1 cellular context compared by ENCODE assay signal in genomic region chr15:75158402-75158801, GRCh38.
TF ChIP-seq lines count a peak whose summit lies in the region.

No MANE protein-coding gene starts in this region.

TF ChIP-seq in H1, 55 proteins besides CTCF, POLR2A, EP300 and RAD21:
- no peak for TF ChIP-seq CHD1 (IDR thresholded peaks at IDR 0.05; ENCODE audit: low read depth, low read length)
- TF ChIP-seq SP2 (IDR thresholded peaks at IDR 0.05; ENCODE audit: low read length): no peak
- TF ChIP-seq GTF2F1 (IDR thresholded peaks at IDR 0.05; ENCODE audit: borderline replicate concordance, low read depth, low read length): no peak
- TF ChIP-seq CHD2 (IDR thresholded peaks at IDR 0.05; ENCODE audit: low read length): no peak
- no peak for TF ChIP-seq FOSL1 (IDR thresholded peaks at IDR 0.05; ENCODE audit: insufficient read depth, low read depth, low read length)
- no peak for TF ChIP-seq CEBPB (IDR thresholded peaks at IDR 0.05; ENCODE audit: low read depth, low read length)
- no peak for TF ChIP-seq RNF2 (IDR thresholded peaks at IDR 0.05; ENCODE audit: borderline replicate concordance, low read depth, low read length, missing control alignments, poor library complexity, severe bottlenecking)
- TF ChIP-seq, protein P1, sequence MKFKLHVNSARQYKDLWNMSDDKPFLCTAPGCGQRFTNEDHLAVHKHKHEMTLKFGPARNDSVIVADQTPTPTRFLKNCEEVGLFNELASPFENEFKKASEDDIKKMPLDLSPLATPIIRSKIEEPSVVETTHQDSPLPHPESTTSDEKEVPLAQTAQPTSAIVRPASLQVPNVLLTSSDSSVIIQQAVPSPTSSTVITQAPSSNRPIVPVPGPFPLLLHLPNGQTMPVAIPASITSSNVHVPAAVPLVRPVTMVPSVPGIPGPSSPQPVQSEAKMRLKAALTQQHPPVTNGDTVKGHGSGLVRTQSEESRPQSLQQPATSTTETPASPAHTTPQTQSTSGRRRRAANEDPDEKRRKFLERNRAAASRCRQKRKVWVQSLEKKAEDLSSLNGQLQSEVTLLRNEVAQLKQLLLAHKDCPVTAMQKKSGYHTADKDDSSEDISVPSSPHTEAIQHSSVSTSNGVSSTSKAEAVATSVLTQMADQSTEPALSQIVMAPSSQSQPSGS (IDR thresholded peaks at IDR 0.05; ENCODE audit: low read length): no peak
- no peak for TF ChIP-seq SUZ12 (IDR thresholded peaks at IDR 0.05; ENCODE audit: low read length)
- TF ChIP-seq EZH2 (IDR thresholded peaks at IDR 0.05; ENCODE audit: low read depth, low read length, severe bottlenecking): no peak
- TF ChIP-seq CBX8 (IDR thresholded peaks at IDR 0.05; ENCODE audit: borderline replicate concordance, low read depth, low read length): no peak
- TF ChIP-seq TAF7 (optimal IDR thresholded peaks at IDR 0.05; ENCODE audit: borderline replicate concordance, low read depth, low read length): no peak
- TF ChIP-seq HDAC6 (IDR thresholded peaks at IDR 0.05; ENCODE audit: low read depth, low read length): no peak
